8 cellular contexts compared by ENCODE assay signal in genomic region chr1:32180186-32181060, GRCh38. TPM values are rescaled to one million over a fixed set of nuclear protein-coding genes. Genes with fewer than 3 reads are reported as not detected.
DNase-seq lines count a peak whose midpoint lies in the region; ATAC-seq and TF ChIP-seq lines count a peak whose summit lies in the region.

No MANE protein-coding gene starts in this region.

- WGBS in adipose tissue, 3 donors, result 5 to 8% (median 5%) methylated on average over 36 of the region's 36 CpGs
- 3% methylated on average over 35 of the region's 36 CpGs for WGBS in prostate gland

- H3K4me3 ChIP-seq in AG09309 (ENCODE audit: control insufficient read depth, low read depth, low read length) (peak overlapping the region; percentile 85), left ventricle myocardium inferior (peak overlapping the region; percentile 73), prostate gland (peak overlapping the region; percentile 57 to 59)

- intact Hi-C loops in left ventricle myocardium inferior (cut with micrococcal nuclease), result no loop called here
- intact Hi-C loops in prostate gland (cut with DNase I), result loop anchor here (5.0 kb wide), 1 partner anchor 62 kb away; no protein-coding TSS in a partner anchor

- no peaks in the 10 kb centered on the region for H3K27me3 ChIP-seq in left ventricle myocardium inferior (ENCODE audit: low read depth)
- no peaks in the 10 kb centered on the region for H3K27me3 ChIP-seq in prostate gland (replicated peaks; ENCODE audit: insufficient read depth)

- no peaks in the 10 kb centered on the region for H3K9me3 ChIP-seq in left ventricle myocardium inferior (replicated peaks)
- H3K9me3 ChIP-seq in prostate gland, result no peaks in the 10 kb centered on the region

- H3K4me1 ChIP-seq in left ventricle myocardium inferior (peaks cover 65% of the 10 kb centered on the region), prostate gland (replicated peaks) (no peaks in the 10 kb centered on the region)

- ATAC-seq in HG03521 (IDR thresholded peaks at IDR 0.05; ENCODE audit: unreplicated experiment), result no peak

- TF ChIP-seq POLR2A in prostate gland (IDR thresholded peaks at IDR 0.05), result no peak

- H3K36me3 ChIP-seq in left ventricle myocardium inferior (peaks cover 41% of the 10 kb centered on the region), prostate gland (no peaks in the 10 kb centered on the region)

- DNase-seq in AG09309 (ENCODE audit: low read depth) (no peak), GM19238 (ENCODE audit: insufficient read length, low spot score) (peak; percentile 40), OCI-M1 (lab: John Stamatoyannopoulos, UW) (peak; percentile 64), left ventricle myocardium inferior (peak; percentile 53), prostate gland (ENCODE audit: low spot score) (peak; percentile 31), NCI-H2107 (lab: John Stamatoyannopoulos, UW) (no peak)

- TF ChIP-seq CTCF in AG09309 (IDR thresholded peaks at IDR 0.05; ENCODE audit: control insufficient read depth, insufficient read depth, low read depth, low read length, missing control alignments) (no peak), left ventricle myocardium inferior (IDR thresholded peaks at IDR 0.05; ENCODE audit: borderline replicate concordance) (no peak), prostate gland (IDR thresholded peaks at IDR 0.05) (no peak)

- H3K27ac ChIP-seq in adipose tissue (ENCODE audit: low read depth, low read length) (peak overlapping the region; percentile 86), left ventricle myocardium inferior (replicated peaks) (peak overlapping the region; percentile 96), prostate gland (peak overlapping the region; percentile 87 to 89)

RNA-seq across cellular contexts. Expression of gene TXLNA, which starts 0.9 kb away (rescaled TPM):
- polyA plus RNA-seq in adipose tissue, result 10 to 100 TPM; 13.2 to 26.7 (median 21.7) TPM
- total RNA-seq in left ventricle myocardium inferior, result 17.2 TPM
- total RNA-seq in prostate gland, result 10 to 100 TPM; 49.6 to 70.8 TPM

RNA-seq across cellular contexts. Expression of gene CCDC28B, which starts 20.0 kb away (rescaled TPM):
- polyA plus RNA-seq in adipose tissue, result 10 to 100 TPM in 1 of 3 donors, 1 to 10 TPM in 2; 3.5 to 15.9 (median 4.1) TPM
- total RNA-seq in left ventricle myocardium inferior, result 16.7 TPM
- 10 to 100 TPM in 1 of 2 donors, 1 to 10 TPM in 1; 2.9 to 85.5 TPM for total RNA-seq in prostate gland

RNA-seq across cellular contexts. Expression of gene IQCC, which starts 25.0 kb away (rescaled TPM):
- polyA plus RNA-seq in adipose tissue, result 1 to 10 TPM in 1 of 3 donors, under 1 TPM in 2; 0.56 to 1.5 (median 0.79) TPM
- total RNA-seq in left ventricle myocardium inferior (0.71 TPM), prostate gland (1 to 10 TPM; 5.2 to 5.6 TPM)

RNA-seq across cellular contexts. Expression of gene DCDC2B, which starts 28.5 kb away (rescaled TPM):
- polyA plus RNA-seq in adipose tissue, result not detected
- total RNA-seq in left ventricle myocardium inferior (not detected), prostate gland (not detected)

RNA-seq across cellular contexts. Expression of gene TMEM234, which starts 41.7 kb away (rescaled TPM):
- 10 to 100 TPM in 2 of 3 donors, 1 to 10 TPM in 1; 6.9 to 14.7 (median 10.7) TPM for polyA plus RNA-seq in adipose tissue
- total RNA-seq in left ventricle myocardium inferior (10.9 TPM), prostate gland (10 to 100 TPM; 17.9 to 31.7 TPM)

Comparison
In these comparisons a context has a peak if more than half of its experiments do, and no peak if none do; other contexts are left out.
1. DNase-seq: peak in GM19238 (single experiment), OCI-M1 (single experiment), left ventricle myocardium inferior (single experiment) and prostate gland (single experiment); none in AG09309 (single experiment) and NCI-H2107 (single experiment).
2. Peak in every context shown above with its lines, with median percentiles within 50 percentile points of each other: H3K4me3 ChIP-seq and H3K27ac ChIP-seq.